Comparison of ENCODE assay signal across 20 cellular contexts in the genomic region with DNA sequence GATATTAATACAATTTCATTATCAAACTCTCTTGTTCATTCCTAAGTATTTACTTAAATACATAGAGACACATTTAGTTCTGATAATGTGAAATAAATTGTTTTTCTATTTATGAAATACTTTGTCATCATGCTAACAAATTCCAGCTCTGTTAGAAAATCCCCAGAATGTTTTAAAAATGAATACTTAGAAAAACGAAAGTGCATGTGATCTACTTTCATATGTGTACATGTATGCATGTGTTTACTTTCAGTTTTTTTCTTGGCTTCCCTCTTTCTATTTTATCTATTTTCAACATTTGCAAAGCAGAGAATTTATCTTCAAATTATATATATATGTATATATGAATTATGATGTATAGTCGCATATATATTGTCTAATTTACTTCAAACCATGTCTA.
"Had no signal": no experiment of that assay in that cellular context is flagged by ENCODE, and none has a peak within 500 bp of the region (broad histone marks: within the 10 kb centered on the region; RNA-seq: fewer than 3 reads in every experiment).

No MANE protein-coding gene starts in this region.

- DNase-seq: effector memory CD8-positive, alpha-beta T cell; immature natural killer cell; kidney; left cardiac atrium; left ventricle myocardium inferior; lower lobe of right lung; natural killer cell; nucleus accumbens; ovary; right cardiac atrium; small intestine; stimulated activated CD4-positive, alpha-beta T cell treated with anti-CD3 and anti-CD28 coated beads, Interleukin-12 subunit alpha, Interleukin-12 subunit beta, amount 100 ng/mL, for 4 hours; stimulated activated naive CD4-positive, alpha-beta T cell; stomach; substantia nigra; transverse colon had no signal

- ATAC-seq: effector memory CD8-positive, alpha-beta T cell; gastroesophageal sphincter; left cardiac atrium; lower lobe of right lung; natural killer cell; right cardiac atrium had no signal

- FAIRE-seq: kidney, small intestine had no signal

- H3K27ac ChIP-seq: epithelial cell of prostate, esophagus muscularis mucosa, gastroesophageal sphincter, left ventricle myocardium inferior, lower lobe of right lung, ovary, stomach, thoracic aorta, transverse colon had no signal

- H3K27me3 ChIP-seq: esophagus muscularis mucosa, gastroesophageal sphincter, ovary, stomach, transverse colon had no signal

- H3K9me3 ChIP-seq: esophagus muscularis mucosa, gastroesophageal sphincter, left ventricle myocardium inferior, lower lobe of right lung, ovary, stomach, thoracic aorta, transverse colon had no signal

- H3K4me1 ChIP-seq: esophagus muscularis mucosa, gastroesophageal sphincter, left ventricle myocardium inferior, lower lobe of right lung, stomach, transverse colon had no signal

- H3K36me3 ChIP-seq: esophagus muscularis mucosa, gastroesophageal sphincter, left ventricle myocardium inferior, lower lobe of right lung, ovary, stomach, thoracic aorta, transverse colon had no signal

- H3K4me3 ChIP-seq: esophagus muscularis mucosa, gastroesophageal sphincter, left ventricle myocardium inferior, lower lobe of right lung, ovary, stomach, thoracic aorta, transverse colon had no signal
